19 cellular contexts compared by ENCODE assay signal in genomic region chr15:57019496-57020160, GRCh38.
A peak's percentile ranks its signal among the peaks of the same experiment; 100 is the strongest.
DNase-seq lines count a peak whose midpoint lies in the region; ATAC-seq and TF ChIP-seq lines count a peak whose summit lies in the region.
"Had no signal": no experiment of that assay in that cellular context is flagged by ENCODE, and none has a peak within 500 bp of the region (broad histone marks: within the 10 kb centered on the region; RNA-seq: fewer than 3 reads in every experiment).

No MANE protein-coding gene starts in this region.

- TF ChIP-seq CTCF in foreskin fibroblast (IDR thresholded peaks at IDR 0.05; ENCODE audit: low read depth, low read length) (no peak), progenitor cell of endocrine pancreas (IDR thresholded peaks at IDR 0.05; ENCODE audit: unreplicated experiment) (no peak)

- H3K9me3 Mint-ChIP-seq in progenitor cell of endocrine pancreas (ENCODE audit: low read depth) = peaks cover 14% of the 10 kb centered on the region
- H3K9me3 Mint-ChIP-seq: activated naive CD4-positive, alpha-beta T cell treated with anti-CD3 and anti-CD28 coated beads, Interleukin-2, amount 50 U/mL, for 24 hours; T-cell had no signal

- DNase-seq in Daoy (ENCODE audit: low read depth) = peak; percentile 5
- peak; percentile 6 for DNase-seq in T1000 (lab: John Stamatoyannopoulos, UW)
- peak; percentile 37 to 50 for DNase-seq in foreskin fibroblast
- DNase-seq in progenitor cell of endocrine pancreas (ENCODE audit: low spot score, unreplicated experiment) = no peak
- DNase-seq in 8988T = no peak
- DNase-seq in middle frontal gyrus (ENCODE audit: extremely low spot score, low spot score) = no peak
- no peak for DNase-seq in COR-L47 (lab: John Stamatoyannopoulos, UW)
- DNase-seq: activated CD4-positive, CD25-positive, alpha-beta regulatory T cell treated with anti-CD3 and anti-CD28 coated beads, Interleukin-2, amount 50 U/mL, for 72 hours; AML-193; central memory CD4-positive, alpha-beta T cell; lower lobe of right lung; NCI-H187 treated with DMSO at 0.1 percent for 48 hours; NCI-H510A treated with DMSO at 0.1 percent for 48 hours; PC-9; T-cell had no signal

- no peak overlapping the region for H3K4me3 Mint-ChIP-seq in progenitor cell of endocrine pancreas (ENCODE audit: low read depth)
- H3K4me3 Mint-ChIP-seq: activated naive CD4-positive, alpha-beta T cell treated with anti-CD3 and anti-CD28 coated beads, Interleukin-2, amount 50 U/mL, for 24 hours; stimulated activated naive CD8-positive, alpha-beta T cell treated with anti-CD3 and anti-CD28 coated beads, Interleukin-15, Interleukin-2, amounts not matched to agents 100 ng/mL and 50 ng/mL, for 24 hours; T-cell had no signal

- no peak overlapping the region for H3K4me3 ChIP-seq in foreskin fibroblast (ENCODE audit: low read depth in 1 of 2, low read length in 2 of 2)
- H3K4me3 ChIP-seq: HAP-1, lower lobe of right lung, PC-9 had no signal

- H3K27me3 Mint-ChIP-seq in progenitor cell of endocrine pancreas = no peaks in the 10 kb centered on the region
- H3K27me3 Mint-ChIP-seq: activated naive CD4-positive, alpha-beta T cell treated with anti-CD3 and anti-CD28 coated beads, Interleukin-2, amount 50 U/mL, for 24 hours; stimulated activated naive CD8-positive, alpha-beta T cell treated with anti-CD3 and anti-CD28 coated beads, Interleukin-15, Interleukin-2, amounts not matched to agents 100 ng/mL and 50 ng/mL, for 24 hours; T-cell had no signal

- peak overlapping the region; percentile 48 for H3K27ac Mint-ChIP-seq in progenitor cell of endocrine pancreas
- H3K27ac Mint-ChIP-seq: activated naive CD4-positive, alpha-beta T cell treated with anti-CD3 and anti-CD28 coated beads, Interleukin-2, amount 50 U/mL, for 24 hours; stimulated activated naive CD8-positive, alpha-beta T cell treated with anti-CD3 and anti-CD28 coated beads, Interleukin-15, Interleukin-2, amounts not matched to agents 100 ng/mL and 50 ng/mL, for 24 hours; T-cell had no signal

- ATAC-seq in HG03280 (IDR thresholded peaks at IDR 0.05; ENCODE audit: unreplicated experiment) = no peak
- ATAC-seq: lower lobe of right lung, T-cell had no signal

- peaks cover 20% of the 10 kb centered on the region for H3K36me3 Mint-ChIP-seq in progenitor cell of endocrine pancreas (ENCODE audit: insufficient read depth)

- peaks cover 23% of the 10 kb centered on the region for H3K4me1 Mint-ChIP-seq in progenitor cell of endocrine pancreas (ENCODE audit: low read depth)

Comparison
In these comparisons a context has a peak if more than half of its experiments do, and no peak if none do; other contexts are left out.
1. DNase-seq: peak in Daoy (single experiment), T1000 (single experiment) and foreskin fibroblast (2 of 2); none in progenitor cell of endocrine pancreas (single experiment), 8988T (single experiment), middle frontal gyrus (single experiment) and COR-L47 (single experiment).